ENCODE assay signal across 1 cellular context in the genomic region with DNA sequence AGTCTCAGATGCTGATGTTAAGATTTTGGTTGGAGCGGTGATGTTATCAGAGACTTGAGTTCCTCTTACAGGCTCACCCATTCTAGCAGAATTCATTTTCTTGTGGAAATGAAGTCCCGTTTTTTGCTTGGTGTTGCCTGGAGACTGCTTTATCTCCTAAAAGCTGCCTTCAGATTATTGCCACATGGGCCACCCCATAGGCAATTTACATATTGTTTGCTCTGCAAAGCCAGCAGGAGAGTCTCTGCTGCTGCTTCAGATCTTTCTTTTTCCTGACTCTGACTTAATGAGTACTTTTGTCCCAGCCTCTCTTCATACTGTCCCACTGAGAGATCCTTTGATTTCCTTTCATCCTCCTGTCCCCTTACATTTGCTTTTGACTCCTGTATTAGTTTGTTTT.
TF ChIP-seq lines count a peak whose summit lies in the region.

No MANE protein-coding gene starts in this region.

TF ChIP-seq in GM23338, 12 proteins besides CTCF, POLR2A, EP300 and RAD21 (continued from another document):
- TF ChIP-seq ETS1 (IDR thresholded peaks at IDR 0.05) (no peak), ZNF331 (CRISPR knock-in tag; IDR thresholded peaks at IDR 0.05; ENCODE audit: low read depth) (no peak)
